Comparison of ENCODE assay signal across 30 cellular contexts in genomic region chr18:11944786-11945185, GRCh38.
"Had no signal": no experiment of that assay in that cellular context is flagged by ENCODE, and none has a peak within 500 bp of the region (broad histone marks: within the 10 kb centered on the region; RNA-seq: fewer than 3 reads in every experiment).

No MANE protein-coding gene starts in this region.

- H3K4me3 Mint-ChIP-seq: activated B cell treated with CpG ODN at 0.5 μM for 24 hours; activated CD8-positive, alpha-beta T cell treated with anti-CD3 and anti-CD28 coated beads for 36 hours; activated naive CD8-positive, alpha-beta T cell treated with anti-CD3 and anti-CD28 coated beads, Interleukin-2, amount 10 ng/mL, durations not matched to agents 7 days and 5 days; activated T-cell treated with anti-CD3 and anti-CD28 coated beads, Interleukin-2, amount 50 U/mL, for 4 hours; activated T-helper 17 cell treated with anti-CD3 and anti-CD28 coated beads, Interleukin-2, amount 50 U/mL, for 72 hours; brain; endodermal cell; T-helper 17 cell; T-helper 2 cell treated with Interferon-gamma antibody and Interleukin-4, amounts not matched to agents 5 μg/mL and 100 μg/mL, for 36 hours had no signal

- H3K36me3 ChIP-seq: ascending aorta, breast epithelium, cardiac muscle cell, colonic mucosa, gastroesophageal sphincter, WERI-Rb-1 had no signal

- H3K9me3 Mint-ChIP-seq: activated B cell treated with CpG ODN at 0.5 μM for 24 hours; activated CD8-positive, alpha-beta T cell treated with anti-CD3 and anti-CD28 coated beads for 36 hours; activated naive CD8-positive, alpha-beta T cell treated with anti-CD3 and anti-CD28 coated beads, Interleukin-2, amount 10 ng/mL, durations not matched to agents 7 days and 5 days; activated T-cell treated with anti-CD3 and anti-CD28 coated beads, Interleukin-2, amount 50 U/mL, for 4 hours; activated T-helper 17 cell treated with anti-CD3 and anti-CD28 coated beads, Interleukin-2, amount 50 U/mL, for 72 hours; brain; T-helper 2 cell treated with Interferon-gamma antibody and Interleukin-4, amounts not matched to agents 5 μg/mL and 100 μg/mL, for 36 hours had no signal

- H3K27ac ChIP-seq: ascending aorta, cardiac muscle cell, colonic mucosa, WERI-Rb-1 had no signal

- H3K27ac Mint-ChIP-seq: activated B cell treated with CpG ODN at 0.5 μM for 24 hours; activated CD8-positive, alpha-beta T cell treated with anti-CD3 and anti-CD28 coated beads for 36 hours; activated naive CD8-positive, alpha-beta T cell treated with anti-CD3 and anti-CD28 coated beads, Interleukin-2, amount 10 ng/mL, durations not matched to agents 7 days and 5 days; activated T-helper 17 cell treated with anti-CD3 and anti-CD28 coated beads, Interleukin-2, amount 50 U/mL, for 72 hours; brain; endodermal cell; T-helper 17 cell; T-helper 2 cell treated with Interferon-gamma antibody and Interleukin-4, amounts not matched to agents 5 μg/mL and 100 μg/mL, for 36 hours had no signal

- H3K27me3 Mint-ChIP-seq: activated B cell treated with CpG ODN at 0.5 μM for 24 hours; activated CD8-positive, alpha-beta T cell treated with anti-CD3 and anti-CD28 coated beads for 36 hours; brain; T-helper 17 cell had no signal

- H3K4me1 ChIP-seq: breast epithelium had no signal

- H3K9me3 ChIP-seq: ascending aorta, breast epithelium, colonic mucosa, gastroesophageal sphincter had no signal

- ATAC-seq: activated CD4-positive, CD25-positive, alpha-beta regulatory T cell treated with anti-CD3 and anti-CD28 coated beads, Interleukin-2, amount 50 U/mL, for 24 hours; activated CD8-positive, alpha-beta T cell treated with anti-CD3 and anti-CD28 coated beads for 36 hours; activated T-cell treated with anti-CD3 and anti-CD28 coated beads, Interleukin-2, amount 50 U/mL, for 4 hours; activated T-helper 17 cell treated with anti-CD3 and anti-CD28 coated beads, Interleukin-2, amount 50 U/mL, for 72 hours; gastroesophageal sphincter; T-helper 17 cell had no signal

- H3K36me3 Mint-ChIP-seq: activated naive CD8-positive, alpha-beta T cell treated with anti-CD3 and anti-CD28 coated beads, Interleukin-2, amount 10 ng/mL, durations not matched to agents 7 days and 5 days; brain had no signal

- DNase-seq: activated B cell treated with CpG ODN at 0.5 μM for 24 hours; activated CD4-positive, alpha-beta T cell treated with anti-CD3 and anti-CD28 coated beads for 48 hours; activated CD4-positive, alpha-beta T cell treated with anti-CD3 and anti-CD28 coated beads, Interleukin-2, amount 50 U/mL, for 1 hour; activated CD4-positive, alpha-beta T cell treated with anti-CD3 and anti-CD28 coated beads, Interleukin-2, amount 50 U/mL, for 48 hours; activated CD8-positive, alpha-beta memory T cell treated with anti-CD3 and anti-CD28 coated beads for 24 hours; activated CD8-positive, alpha-beta T cell treated with anti-CD3 and anti-CD28 coated beads for 36 hours; activated effector memory CD4-positive, alpha-beta T cell treated with Interleukin-2 at 50 U/mL for 16 hours; activated gamma-delta T cell treated with Interleukin-2 at 50 U/mL for 16 hours; activated naive CD4-positive, alpha-beta T cell treated with anti-CD3 and anti-CD28 coated beads, Interleukin-2, amount 50 U/mL, for 16 hours; activated naive CD4-positive, alpha-beta T cell treated with Interleukin-2 at 50 U/mL for 16 hours; activated naive CD8-positive, alpha-beta T cell treated with anti-CD3 and anti-CD28 coated beads, Interleukin-2, amount 10 ng/mL, durations not matched to agents 7 days and 5 days; activated T-cell treated with anti-CD3 and anti-CD28 coated beads, Interleukin-2, amount 50 U/mL, for 4 hours; central memory CD4-positive, alpha-beta T cell; cerebellar nuclear complex; colonic mucosa; effector memory CD4-positive, alpha-beta T cell; endodermal cell; foreskin fibroblast; T-helper 1 cell; T-helper 17 cell; T1000; WERI-Rb-1 had no signal

- H3K27me3 ChIP-seq: ascending aorta, breast epithelium, cardiac muscle cell, colonic mucosa, gastroesophageal sphincter had no signal

- H3K4me3 ChIP-seq: ascending aorta, breast epithelium, cardiac muscle cell, colonic mucosa, gastroesophageal sphincter had no signal
